2 cellular contexts compared by ENCODE assay signal in genomic region chr4:13922459-13922858, GRCh38.
TF ChIP-seq lines count a peak whose summit lies in the region.

No MANE protein-coding gene starts in this region.

TF ChIP-seq in A549, 52 proteins besides CTCF, POLR2A, EP300 and RAD21:
- TF ChIP-seq TFCP2L1 (CRISPR knock-in tag; IDR thresholded peaks at IDR 0.05) (no peak), FOXS1 (CRISPR knock-in tag; IDR thresholded peaks at IDR 0.05) (no peak), NR3C1 (IDR thresholded peaks at IDR 0.05) (no peak), ATOH8 (CRISPR knock-in tag; IDR thresholded peaks at IDR 0.05; ENCODE audit: low read depth) (no peak)

TF ChIP-seq in IMR-90, 13 proteins besides CTCF, POLR2A, EP300 and RAD21:
- TF ChIP-seq MAZ (IDR thresholded peaks at IDR 0.05; ENCODE audit: borderline replicate concordance, low read depth, low read length), result no peak
- no peak for TF ChIP-seq USF2 (IDR thresholded peaks at IDR 0.05; ENCODE audit: low read depth, low read length)
- TF ChIP-seq CEBPB (IDR thresholded peaks at IDR 0.05; ENCODE audit: low read depth, low read length), result no peak
- TF ChIP-seq ELK1 (IDR thresholded peaks at IDR 0.05; ENCODE audit: borderline replicate concordance, low read depth, low read length), result no peak
- TF ChIP-seq CHD1 (IDR thresholded peaks at IDR 0.05; ENCODE audit: low read depth, low read length), result no peak
- TF ChIP-seq MXI1 (IDR thresholded peaks at IDR 0.05; ENCODE audit: borderline replicate concordance, low read depth, low read length), result no peak
- TF ChIP-seq RCOR1 (IDR thresholded peaks at IDR 0.05; ENCODE audit: insufficient replicate concordance, low read length), result no peak
- no peak for TF ChIP-seq RFX5 (IDR thresholded peaks at IDR 0.05; ENCODE audit: low read depth, low read length)
- TF ChIP-seq MAFK (IDR thresholded peaks at IDR 0.05; ENCODE audit: low read depth, low read length), result no peak
- TF ChIP-seq BHLHE40 (IDR thresholded peaks at IDR 0.05; ENCODE audit: low read depth, low read length), result no peak
- TF ChIP-seq FOS (IDR thresholded peaks at IDR 0.05; ENCODE audit: low read depth, low read length), result no peak
- no peak for TF ChIP-seq NFE2L2 (IDR thresholded peaks at IDR 0.05; ENCODE audit: low read depth, low read length)
- no peak for TF ChIP-seq SMC3 (IDR thresholded peaks at IDR 0.05; ENCODE audit: low read depth, low read length)
